Comparison of ENCODE assay signal across 1 cellular context in genomic region chr7:82714883-82715282, GRCh38.
A peak's percentile ranks its signal among the peaks of the same experiment; 100 is the strongest.
TF ChIP-seq lines count a peak whose summit lies in the region.

No MANE protein-coding gene starts in this region.

TF ChIP-seq in IMR-90, 13 proteins besides CTCF, POLR2A, EP300 and RAD21:
- no peak for TF ChIP-seq MAZ (IDR thresholded peaks at IDR 0.05; ENCODE audit: borderline replicate concordance, low read depth, low read length)
- TF ChIP-seq CEBPB (IDR thresholded peaks at IDR 0.05; ENCODE audit: low read depth, low read length) = peak; percentile 70
